In genomic region chr1:153610334-153611023, GRCh38 we compare ENCODE assay signal across 8 cellular contexts. TPM values are rescaled to one million over a fixed set of nuclear protein-coding genes. Genes with fewer than 3 reads are reported as not detected.
DNase-seq lines count a peak whose midpoint lies in the region; ATAC-seq and TF ChIP-seq lines count a peak whose summit lies in the region.
"Had no signal": no experiment of that assay in that cellular context is flagged by ENCODE, and none has a peak within 500 bp of the region (broad histone marks: within the 10 kb centered on the region; RNA-seq: fewer than 3 reads in every experiment).

No MANE protein-coding gene starts in this region.

- H3K27ac ChIP-seq in cardiac muscle cell: peak overlapping the region; percentile 74
- peak overlapping the region; percentile 83 for H3K27ac ChIP-seq in right cardiac atrium (ENCODE audit: low read length)
- peak overlapping the region; percentile 86 to 99 (median 96) for H3K27ac ChIP-seq in upper lobe of left lung

- no peak for TF ChIP-seq EP300 in upper lobe of left lung (IDR thresholded peaks at IDR 0.05)

- intact Hi-C loops in Right ventricle myocardium inferior (cut with DNase I) (loop anchor here (5.0 kb wide), 1 partner anchor 38 kb away; no protein-coding TSS in a partner anchor), right cardiac atrium (cut with DNase I) (loop anchor here in 1 of 4 donors (5.0 kb wide), 1 partner anchor 38 kb away; no protein-coding TSS in a partner anchor)

- 75% methylated on average over 10 of the region's 10 CpGs for WGBS in right cardiac atrium
- 19 to 70% methylated on average over 2 to 7 of the region's 10 CpGs for WGBS in upper lobe of left lung, 2 donors

- DNase-seq in cardiac muscle cell (ENCODE audit: low read depth in 1 of 2, low spot score in 1 of 2) (no peak), Right ventricle myocardium inferior (ENCODE audit: missing footprints) (no peak), right cardiac atrium (no peak), upper lobe of left lung (no peak), hepatic stellate cell (ENCODE audit: low spot score) (no peak)

- no peak overlapping the region for H3K4me3 ChIP-seq in cardiac muscle cell
- H3K4me3 ChIP-seq in right cardiac atrium (ENCODE audit: low read length): no peak overlapping the region
- peak overlapping the region in 1 of 4 donors; percentile 49 for H3K4me3 ChIP-seq in upper lobe of left lung

- H3K9me3 ChIP-seq in cardiac muscle cell (ENCODE audit: low read depth): no peaks in the 10 kb centered on the region
- H3K9me3 ChIP-seq in right cardiac atrium (ENCODE audit: control insufficient read depth, low read length): no peaks in the 10 kb centered on the region
- no peaks in the 10 kb centered on the region for H3K9me3 ChIP-seq in upper lobe of left lung

- no peak for TF ChIP-seq CTCF in cardiac muscle cell (IDR thresholded peaks at IDR 0.05; ENCODE audit: low read depth, low read length)
- TF ChIP-seq CTCF in upper lobe of left lung (IDR thresholded peaks at IDR 0.05): no peak

- H3K4me1 ChIP-seq in cardiac muscle cell (ENCODE audit: low read depth): peaks cover 33% of the 10 kb centered on the region
- peaks cover 12% of the 10 kb centered on the region for H3K4me1 ChIP-seq in right cardiac atrium (ENCODE audit: control insufficient read depth, insufficient read depth, low read length)
- peaks cover 38 to 75% (median 58%) of the 10 kb centered on the region in 4 donors for H3K4me1 ChIP-seq in upper lobe of left lung

- H3K27me3 ChIP-seq in cardiac muscle cell (no peaks in the 10 kb centered on the region), right cardiac atrium (ENCODE audit: control insufficient read depth, insufficient read depth) (no peaks in the 10 kb centered on the region), upper lobe of left lung (no peaks in the 10 kb centered on the region)

- no peak for TF ChIP-seq POLR2A in upper lobe of left lung (IDR thresholded peaks at IDR 0.05)

- ATAC-seq in Right ventricle myocardium inferior (no peak), right cardiac atrium (no peak), upper lobe of left lung (ENCODE audit: low FRiP score in 2 of 2) (no peak), HG03175 (IDR thresholded peaks at IDR 0.05; ENCODE audit: unreplicated experiment) (no peak)

- H3K36me3 ChIP-seq in cardiac muscle cell (no peaks in the 10 kb centered on the region), upper lobe of left lung (peaks cover 0 to 24% (median 11%) of the 10 kb centered on the region in 4 donors)

RNA-seq across cellular contexts. Expression of gene S100A16, which starts 2.5 kb away (rescaled TPM):
- 59.7 and 76.6 TPM in 2 replicates for total RNA-seq in cardiac muscle cell
- 110 and 120 TPM in 2 replicates for polyA plus RNA-seq in cardiac muscle cell
- 49.2 TPM for total RNA-seq in Right ventricle myocardium inferior
- 10 to 100 TPM; 42.6 to 56.1 (median 44.3) TPM for total RNA-seq in right cardiac atrium
- 73.9 TPM for polyA plus RNA-seq in right cardiac atrium
- total RNA-seq in upper lobe of left lung: 100 to 1,000 TPM in 1 of 6 donors, 10 to 100 TPM in 5; 33.5 to 133 (median 55.7) TPM

RNA-seq across cellular contexts. Expression of gene S100A14, which starts 5.6 kb away (rescaled TPM):
- total RNA-seq in cardiac muscle cell (0.51 TPM in 1 of 2 replicates, not detected in the other), Right ventricle myocardium inferior (6.3 TPM), right cardiac atrium (1 to 10 TPM; 2.5 to 5.6 (median 3.8) TPM), upper lobe of left lung (100 to 1,000 TPM in 4 of 6 donors, 10 to 100 TPM in 2; 76.5 to 239 (median 133) TPM)
- polyA plus RNA-seq in cardiac muscle cell (0.70 and 1.9 TPM in 2 replicates), right cardiac atrium (4.3 TPM)
- total RNA-seq: aorta, posterior vena cava had no signal

RNA-seq across cellular contexts. Expression of gene S100A13, which starts 16.8 kb away (rescaled TPM):
- total RNA-seq in cardiac muscle cell (98.4 and 101 TPM in 2 replicates), Right ventricle myocardium inferior (155 TPM), right cardiac atrium (100 to 1,000 TPM; 183 to 265 (median 220) TPM), upper lobe of left lung (100 to 1,000 TPM in 2 of 6 donors, 10 to 100 TPM in 4; 72.8 to 132 (median 86.3) TPM)
- polyA plus RNA-seq in cardiac muscle cell (192 and 250 TPM in 2 replicates), right cardiac atrium (295 TPM)

RNA-seq across cellular contexts. Expression of gene S100A1, which starts 17.8 kb away (rescaled TPM):
- 2.2 and 7.6 TPM in 2 replicates for total RNA-seq in cardiac muscle cell
- 0.42 TPM in 1 of 2 replicates, not detected in the other for polyA plus RNA-seq in cardiac muscle cell
- total RNA-seq in Right ventricle myocardium inferior: 2,065 TPM
- total RNA-seq in right cardiac atrium: 1,000 to 10,000 TPM; 1,233 to 1,764 (median 1,522) TPM
- 2,571 TPM for polyA plus RNA-seq in right cardiac atrium
- 1 to 10 TPM in 1 of 6 donors, not detected in 5; 1.1 TPM for total RNA-seq in upper lobe of left lung

RNA-seq across cellular contexts. Expression of gene CHTOP, which starts 23.4 kb away (rescaled TPM):
- total RNA-seq in cardiac muscle cell (71.0 and 78.0 TPM in 2 replicates), Right ventricle myocardium inferior (72.1 TPM), right cardiac atrium (10 to 100 TPM; 56.1 to 75.3 (median 66.1) TPM), upper lobe of left lung (10 to 100 TPM; 51.3 to 89.1 (median 59.2) TPM)
- polyA plus RNA-seq in cardiac muscle cell (94.3 and 104 TPM in 2 replicates), right cardiac atrium (65.0 TPM)

Comparison
In these comparisons a context has a peak if more than half of its experiments do, and no peak if none do; other contexts are left out.
1. RNA of gene S100A14, which starts 5.6 kb away (total RNA-seq): 76.5 to 239 TPM in upper lobe of left lung; 6.3 TPM in Right ventricle myocardium inferior (single experiment), 2.5 to 5.6 TPM in right cardiac atrium and 0.51 TPM in cardiac muscle cell; every median in the first group is over 10 times any median in the second.
2. Peak in every context shown above with its lines, with median percentiles within 50 percentile points of each other: H3K27ac ChIP-seq.